ENCODE assay signal across 1 cellular context in the genomic region with DNA sequence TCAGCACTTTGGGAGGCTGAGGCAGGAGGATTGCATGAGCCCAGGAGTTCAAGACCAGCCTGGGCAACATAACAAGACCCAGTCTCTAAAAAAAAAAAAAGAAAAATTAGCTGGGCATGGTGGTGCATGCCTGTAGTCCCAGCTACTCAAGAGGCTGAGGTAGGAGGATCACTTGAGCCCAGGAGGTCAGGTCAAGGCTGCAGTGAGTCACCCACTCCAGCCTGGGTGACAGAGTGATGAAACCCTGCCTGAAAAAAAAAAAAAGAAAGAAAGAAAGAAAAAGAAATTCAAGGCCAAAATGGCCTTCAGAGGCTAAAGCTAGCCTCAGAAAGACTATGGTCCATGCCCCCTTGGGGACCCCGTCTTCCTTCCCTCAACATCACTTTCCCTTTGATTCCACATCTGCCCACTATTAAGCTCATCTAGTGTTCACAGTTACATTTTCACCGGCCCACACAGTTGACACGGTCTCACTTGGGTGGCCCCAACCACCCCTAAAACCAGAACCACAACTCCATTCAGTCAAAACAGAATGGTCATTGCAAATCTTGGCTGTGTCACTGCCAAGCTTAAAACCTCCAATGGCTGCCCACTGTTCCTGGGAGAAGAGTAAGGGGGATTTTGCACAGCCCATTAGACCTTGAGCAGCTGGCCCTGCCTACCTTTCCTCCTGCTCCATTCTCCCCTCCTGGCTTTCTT.
TF ChIP-seq lines count a peak whose summit lies in the region.

No MANE protein-coding gene starts in this region.

TF ChIP-seq in GM12878, 131 proteins besides CTCF, POLR2A, EP300 and RAD21 (continues in another document):
- TF ChIP-seq ZNF622 (IDR thresholded peaks at IDR 0.05) (no peak), NR2F1 (conservative IDR thresholded peaks at IDR 0.05) (no peak), ZNF274 (IDR thresholded peaks at IDR 0.05; ENCODE audit: insufficient read depth, insufficient read length) (no peak), ZSCAN29 (IDR thresholded peaks at IDR 0.05) (no peak), ZNF24 (IDR thresholded peaks at IDR 0.05) (no peak), PAX5 (IDR thresholded peaks at IDR 0.05; ENCODE audit: borderline replicate concordance, low read depth, low read length) (peak; percentile 74; the same call in 1 of the 2 replicates), TBL1XR1 (IDR thresholded peaks at IDR 0.05; ENCODE audit: low read depth, low read length) (no peak), NFYA (IDR thresholded peaks at IDR 0.05; ENCODE audit: borderline replicate concordance, low read depth, low read length) (no peak), CHD2 (IDR thresholded peaks at IDR 0.05; ENCODE audit: borderline replicate concordance, low read depth, low read length) (no peak), MTA3 (IDR thresholded peaks at IDR 0.05; ENCODE audit: borderline replicate concordance, low read length) (no peak), WRNIP1 (IDR thresholded peaks at IDR 0.05; ENCODE audit: borderline replicate concordance, low read depth, low read length) (no peak), SUPT20H (IDR thresholded peaks at IDR 0.05; ENCODE audit: borderline replicate concordance, control insufficient read depth, low read depth, low read length) (no peak), TAF1 (IDR thresholded peaks at IDR 0.05; ENCODE audit: borderline replicate concordance, low read depth, low read length) (no peak), PML (IDR thresholded peaks at IDR 0.05; ENCODE audit: low read length) (no peak), BCL11A (IDR thresholded peaks at IDR 0.05; ENCODE audit: low read depth, low read length) (no peak), NFIC (IDR thresholded peaks at IDR 0.05; ENCODE audit: low read depth, low read length) (no peak)
- TF ChIP-seq, protein P1, sequence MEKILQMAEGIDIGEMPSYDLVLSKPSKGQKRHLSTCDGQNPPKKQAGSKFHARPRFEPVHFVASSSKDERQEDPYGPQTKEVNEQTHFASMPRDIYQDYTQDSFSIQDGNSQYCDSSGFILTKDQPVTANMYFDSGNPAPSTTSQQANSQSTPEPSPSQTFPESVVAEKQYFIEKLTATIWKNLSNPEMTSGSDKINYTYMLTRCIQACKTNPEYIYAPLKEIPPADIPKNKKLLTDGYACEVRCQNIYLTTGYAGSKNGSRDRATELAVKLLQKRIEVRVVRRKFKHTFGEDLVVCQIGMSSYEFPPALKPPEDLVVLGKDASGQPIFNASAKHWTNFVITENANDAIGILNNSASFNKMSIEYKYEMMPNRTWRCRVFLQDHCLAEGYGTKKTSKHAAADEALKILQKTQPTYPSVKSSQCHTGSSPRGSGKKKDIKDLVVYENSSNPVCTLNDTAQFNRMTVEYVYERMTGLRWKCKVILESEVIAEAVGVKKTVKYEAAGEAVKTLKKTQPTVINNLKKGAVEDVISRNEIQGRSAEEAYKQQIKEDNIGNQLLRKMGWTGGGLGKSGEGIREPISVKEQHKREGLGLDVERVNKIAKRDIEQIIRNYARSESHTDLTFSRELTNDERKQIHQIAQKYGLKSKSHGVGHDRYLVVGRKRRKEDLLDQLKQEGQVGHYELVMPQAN (conservative IDR thresholded peaks at IDR 0.05) = no peak
- TF ChIP-seq, protein P2, sequence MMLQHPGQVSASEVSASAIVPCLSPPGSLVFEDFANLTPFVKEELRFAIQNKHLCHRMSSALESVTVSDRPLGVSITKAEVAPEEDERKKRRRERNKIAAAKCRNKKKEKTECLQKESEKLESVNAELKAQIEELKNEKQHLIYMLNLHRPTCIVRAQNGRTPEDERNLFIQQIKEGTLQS (IDR thresholded peaks at IDR 0.05; ENCODE audit: borderline replicate concordance, extremely low read depth, low read depth, low read length) = no peak
- TF ChIP-seq, protein P3, sequence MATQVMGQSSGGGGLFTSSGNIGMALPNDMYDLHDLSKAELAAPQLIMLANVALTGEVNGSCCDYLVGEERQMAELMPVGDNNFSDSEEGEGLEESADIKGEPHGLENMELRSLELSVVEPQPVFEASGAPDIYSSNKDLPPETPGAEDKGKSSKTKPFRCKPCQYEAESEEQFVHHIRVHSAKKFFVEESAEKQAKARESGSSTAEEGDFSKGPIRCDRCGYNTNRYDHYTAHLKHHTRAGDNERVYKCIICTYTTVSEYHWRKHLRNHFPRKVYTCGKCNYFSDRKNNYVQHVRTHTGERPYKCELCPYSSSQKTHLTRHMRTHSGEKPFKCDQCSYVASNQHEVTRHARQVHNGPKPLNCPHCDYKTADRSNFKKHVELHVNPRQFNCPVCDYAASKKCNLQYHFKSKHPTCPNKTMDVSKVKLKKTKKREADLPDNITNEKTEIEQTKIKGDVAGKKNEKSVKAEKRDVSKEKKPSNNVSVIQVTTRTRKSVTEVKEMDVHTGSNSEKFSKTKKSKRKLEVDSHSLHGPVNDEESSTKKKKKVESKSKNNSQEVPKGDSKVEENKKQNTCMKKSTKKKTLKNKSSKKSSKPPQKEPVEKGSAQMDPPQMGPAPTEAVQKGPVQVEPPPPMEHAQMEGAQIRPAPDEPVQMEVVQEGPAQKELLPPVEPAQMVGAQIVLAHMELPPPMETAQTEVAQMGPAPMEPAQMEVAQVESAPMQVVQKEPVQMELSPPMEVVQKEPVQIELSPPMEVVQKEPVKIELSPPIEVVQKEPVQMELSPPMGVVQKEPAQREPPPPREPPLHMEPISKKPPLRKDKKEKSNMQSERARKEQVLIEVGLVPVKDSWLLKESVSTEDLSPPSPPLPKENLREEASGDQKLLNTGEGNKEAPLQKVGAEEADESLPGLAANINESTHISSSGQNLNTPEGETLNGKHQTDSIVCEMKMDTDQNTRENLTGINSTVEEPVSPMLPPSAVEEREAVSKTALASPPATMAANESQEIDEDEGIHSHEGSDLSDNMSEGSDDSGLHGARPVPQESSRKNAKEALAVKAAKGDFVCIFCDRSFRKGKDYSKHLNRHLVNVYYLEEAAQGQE (IDR thresholded peaks at IDR 0.05; ENCODE audit: low read depth, low read length) = no peak
- TF ChIP-seq, protein P4, sequence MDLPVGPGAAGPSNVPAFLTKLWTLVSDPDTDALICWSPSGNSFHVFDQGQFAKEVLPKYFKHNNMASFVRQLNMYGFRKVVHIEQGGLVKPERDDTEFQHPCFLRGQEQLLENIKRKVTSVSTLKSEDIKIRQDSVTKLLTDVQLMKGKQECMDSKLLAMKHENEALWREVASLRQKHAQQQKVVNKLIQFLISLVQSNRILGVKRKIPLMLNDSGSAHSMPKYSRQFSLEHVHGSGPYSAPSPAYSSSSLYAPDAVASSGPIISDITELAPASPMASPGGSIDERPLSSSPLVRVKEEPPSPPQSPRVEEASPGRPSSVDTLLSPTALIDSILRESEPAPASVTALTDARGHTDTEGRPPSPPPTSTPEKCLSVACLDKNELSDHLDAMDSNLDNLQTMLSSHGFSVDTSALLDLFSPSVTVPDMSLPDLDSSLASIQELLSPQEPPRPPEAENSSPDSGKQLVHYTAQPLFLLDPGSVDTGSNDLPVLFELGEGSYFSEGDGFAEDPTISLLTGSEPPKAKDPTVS (IDR thresholded peaks at IDR 0.05; ENCODE audit: low read depth, low read length) = no peak
- TF ChIP-seq, protein P5, sequence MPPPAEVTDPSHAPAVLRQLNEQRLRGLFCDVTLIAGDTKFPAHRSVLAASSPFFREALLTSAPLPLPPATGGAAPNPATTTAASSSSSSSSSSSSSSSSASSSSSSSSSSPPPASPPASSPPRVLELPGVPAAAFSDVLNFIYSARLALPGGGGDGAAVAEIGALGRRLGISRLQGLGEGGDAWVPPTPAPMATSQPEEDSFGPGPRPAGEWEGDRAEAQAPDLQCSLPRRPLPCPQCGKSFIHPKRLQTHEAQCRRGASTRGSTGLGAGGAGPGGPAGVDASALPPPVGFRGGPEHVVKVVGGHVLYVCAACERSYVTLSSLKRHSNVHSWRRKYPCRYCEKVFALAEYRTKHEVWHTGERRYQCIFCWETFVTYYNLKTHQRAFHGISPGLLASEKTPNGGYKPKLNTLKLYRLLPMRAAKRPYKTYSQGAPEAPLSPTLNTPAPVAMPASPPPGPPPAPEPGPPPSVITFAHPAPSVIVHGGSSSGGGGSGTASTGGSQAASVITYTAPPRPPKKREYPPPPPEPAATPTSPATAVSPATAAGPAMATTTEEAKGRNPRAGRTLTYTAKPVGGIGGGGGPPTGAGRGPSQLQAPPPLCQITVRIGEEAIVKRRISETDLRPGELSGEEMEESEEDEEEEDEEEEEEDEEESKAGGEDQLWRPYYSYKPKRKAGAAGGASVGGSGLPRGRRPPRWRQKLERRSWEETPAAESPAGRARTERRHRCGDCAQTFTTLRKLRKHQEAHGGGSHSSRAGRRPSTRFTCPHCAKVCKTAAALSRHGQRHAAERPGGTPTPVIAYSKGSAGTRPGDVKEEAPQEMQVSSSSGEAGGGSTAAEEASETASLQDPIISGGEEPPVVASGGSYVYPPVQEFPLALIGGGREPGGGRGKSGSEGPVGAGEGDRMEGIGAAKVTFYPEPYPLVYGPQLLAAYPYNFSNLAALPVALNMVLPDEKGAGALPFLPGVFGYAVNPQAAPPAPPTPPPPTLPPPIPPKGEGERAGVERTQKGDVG (CRISPR knock-in tag; IDR thresholded peaks at IDR 0.05) = no peak
- TF ChIP-seq, protein P6, sequence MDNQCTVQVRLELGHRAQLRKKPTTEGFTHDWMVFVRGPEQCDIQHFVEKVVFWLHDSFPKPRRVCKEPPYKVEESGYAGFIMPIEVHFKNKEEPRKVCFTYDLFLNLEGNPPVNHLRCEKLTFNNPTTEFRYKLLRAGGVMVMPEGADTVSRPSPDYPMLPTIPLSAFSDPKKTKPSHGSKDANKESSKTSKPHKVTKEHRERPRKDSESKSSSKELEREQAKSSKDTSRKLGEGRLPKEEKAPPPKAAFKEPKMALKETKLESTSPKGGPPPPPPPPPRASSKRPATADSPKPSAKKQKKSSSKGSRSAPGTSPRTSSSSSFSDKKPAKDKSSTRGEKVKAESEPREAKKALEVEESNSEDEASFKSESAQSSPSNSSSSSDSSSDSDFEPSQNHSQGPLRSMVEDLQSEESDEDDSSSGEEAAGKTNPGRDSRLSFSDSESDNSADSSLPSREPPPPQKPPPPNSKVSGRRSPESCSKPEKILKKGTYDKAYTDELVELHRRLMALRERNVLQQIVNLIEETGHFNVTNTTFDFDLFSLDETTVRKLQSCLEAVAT (IDR thresholded peaks at IDR 0.05) = 0 out of 2 replicates have a peak, but pooled peaks have one; percentile 22
- TF ChIP-seq, protein P7, sequence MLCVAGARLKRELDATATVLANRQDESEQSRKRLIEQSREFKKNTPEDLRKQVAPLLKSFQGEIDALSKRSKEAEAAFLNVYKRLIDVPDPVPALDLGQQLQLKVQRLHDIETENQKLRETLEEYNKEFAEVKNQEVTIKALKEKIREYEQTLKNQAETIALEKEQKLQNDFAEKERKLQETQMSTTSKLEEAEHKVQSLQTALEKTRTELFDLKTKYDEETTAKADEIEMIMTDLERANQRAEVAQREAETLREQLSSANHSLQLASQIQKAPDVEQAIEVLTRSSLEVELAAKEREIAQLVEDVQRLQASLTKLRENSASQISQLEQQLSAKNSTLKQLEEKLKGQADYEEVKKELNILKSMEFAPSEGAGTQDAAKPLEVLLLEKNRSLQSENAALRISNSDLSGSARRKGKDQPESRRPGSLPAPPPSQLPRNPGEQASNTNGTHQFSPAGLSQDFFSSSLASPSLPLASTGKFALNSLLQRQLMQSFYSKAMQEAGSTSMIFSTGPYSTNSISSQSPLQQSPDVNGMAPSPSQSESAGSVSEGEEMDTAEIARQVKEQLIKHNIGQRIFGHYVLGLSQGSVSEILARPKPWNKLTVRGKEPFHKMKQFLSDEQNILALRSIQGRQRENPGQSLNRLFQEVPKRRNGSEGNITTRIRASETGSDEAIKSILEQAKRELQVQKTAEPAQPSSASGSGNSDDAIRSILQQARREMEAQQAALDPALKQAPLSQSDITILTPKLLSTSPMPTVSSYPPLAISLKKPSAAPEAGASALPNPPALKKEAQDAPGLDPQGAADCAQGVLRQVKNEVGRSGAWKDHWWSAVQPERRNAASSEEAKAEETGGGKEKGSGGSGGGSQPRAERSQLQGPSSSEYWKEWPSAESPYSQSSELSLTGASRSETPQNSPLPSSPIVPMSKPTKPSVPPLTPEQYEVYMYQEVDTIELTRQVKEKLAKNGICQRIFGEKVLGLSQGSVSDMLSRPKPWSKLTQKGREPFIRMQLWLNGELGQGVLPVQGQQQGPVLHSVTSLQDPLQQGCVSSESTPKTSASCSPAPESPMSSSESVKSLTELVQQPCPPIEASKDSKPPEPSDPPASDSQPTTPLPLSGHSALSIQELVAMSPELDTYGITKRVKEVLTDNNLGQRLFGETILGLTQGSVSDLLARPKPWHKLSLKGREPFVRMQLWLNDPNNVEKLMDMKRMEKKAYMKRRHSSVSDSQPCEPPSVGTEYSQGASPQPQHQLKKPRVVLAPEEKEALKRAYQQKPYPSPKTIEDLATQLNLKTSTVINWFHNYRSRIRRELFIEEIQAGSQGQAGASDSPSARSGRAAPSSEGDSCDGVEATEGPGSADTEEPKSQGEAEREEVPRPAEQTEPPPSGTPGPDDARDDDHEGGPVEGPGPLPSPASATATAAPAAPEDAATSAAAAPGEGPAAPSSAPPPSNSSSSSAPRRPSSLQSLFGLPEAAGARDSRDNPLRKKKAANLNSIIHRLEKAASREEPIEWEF (IDR thresholded peaks at IDR 0.05; ENCODE audit: insufficient replicate concordance, low read depth, low read length) = no peak
- TF ChIP-seq, protein P8, sequence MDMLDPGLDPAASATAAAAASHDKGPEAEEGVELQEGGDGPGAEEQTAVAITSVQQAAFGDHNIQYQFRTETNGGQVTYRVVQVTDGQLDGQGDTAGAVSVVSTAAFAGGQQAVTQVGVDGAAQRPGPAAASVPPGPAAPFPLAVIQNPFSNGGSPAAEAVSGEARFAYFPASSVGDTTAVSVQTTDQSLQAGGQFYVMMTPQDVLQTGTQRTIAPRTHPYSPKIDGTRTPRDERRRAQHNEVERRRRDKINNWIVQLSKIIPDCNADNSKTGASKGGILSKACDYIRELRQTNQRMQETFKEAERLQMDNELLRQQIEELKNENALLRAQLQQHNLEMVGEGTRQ (IDR thresholded peaks at IDR 0.05; ENCODE audit: borderline replicate concordance, low read depth, low read length) = no peak
- TF ChIP-seq, protein P9, sequence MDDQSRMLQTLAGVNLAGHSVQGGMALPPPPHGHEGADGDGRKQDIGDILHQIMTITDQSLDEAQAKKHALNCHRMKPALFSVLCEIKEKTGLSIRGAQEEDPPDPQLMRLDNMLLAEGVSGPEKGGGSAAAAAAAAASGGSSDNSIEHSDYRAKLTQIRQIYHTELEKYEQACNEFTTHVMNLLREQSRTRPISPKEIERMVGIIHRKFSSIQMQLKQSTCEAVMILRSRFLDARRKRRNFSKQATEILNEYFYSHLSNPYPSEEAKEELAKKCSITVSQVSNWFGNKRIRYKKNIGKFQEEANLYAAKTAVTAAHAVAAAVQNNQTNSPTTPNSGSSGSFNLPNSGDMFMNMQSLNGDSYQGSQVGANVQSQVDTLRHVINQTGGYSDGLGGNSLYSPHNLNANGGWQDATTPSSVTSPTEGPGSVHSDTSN (IDR thresholded peaks at IDR 0.05; ENCODE audit: insufficient replicate concordance, low read depth, low read length) = no peak
- TF ChIP-seq, protein P10, sequence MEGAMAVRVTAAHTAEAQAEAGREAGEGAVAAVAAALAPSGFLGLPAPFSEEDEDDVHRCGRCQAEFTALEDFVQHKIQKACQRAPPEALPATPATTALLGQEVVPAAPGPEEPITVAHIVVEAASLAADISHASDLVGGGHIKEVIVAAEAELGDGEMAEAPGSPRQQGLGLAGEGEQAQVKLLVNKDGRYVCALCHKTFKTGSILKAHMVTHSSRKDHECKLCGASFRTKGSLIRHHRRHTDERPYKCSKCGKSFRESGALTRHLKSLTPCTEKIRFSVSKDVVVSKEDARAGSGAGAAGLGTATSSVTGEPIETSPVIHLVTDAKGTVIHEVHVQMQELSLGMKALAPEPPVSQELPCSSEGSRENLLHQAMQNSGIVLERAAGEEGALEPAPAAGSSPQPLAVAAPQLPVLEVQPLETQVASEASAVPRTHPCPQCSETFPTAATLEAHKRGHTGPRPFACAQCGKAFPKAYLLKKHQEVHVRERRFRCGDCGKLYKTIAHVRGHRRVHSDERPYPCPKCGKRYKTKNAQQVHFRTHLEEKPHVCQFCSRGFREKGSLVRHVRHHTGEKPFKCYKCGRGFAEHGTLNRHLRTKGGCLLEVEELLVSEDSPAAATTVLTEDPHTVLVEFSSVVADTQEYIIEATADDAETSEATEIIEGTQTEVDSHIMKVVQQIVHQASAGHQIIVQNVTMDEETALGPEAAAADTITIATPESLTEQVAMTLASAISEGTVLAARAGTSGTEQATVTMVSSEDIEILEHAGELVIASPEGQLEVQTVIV (IDR thresholded peaks at IDR 0.05; ENCODE audit: borderline replicate concordance, partially characterized antibody) = no peak
